21 cellular contexts compared by ENCODE assay signal in the genomic region with DNA sequence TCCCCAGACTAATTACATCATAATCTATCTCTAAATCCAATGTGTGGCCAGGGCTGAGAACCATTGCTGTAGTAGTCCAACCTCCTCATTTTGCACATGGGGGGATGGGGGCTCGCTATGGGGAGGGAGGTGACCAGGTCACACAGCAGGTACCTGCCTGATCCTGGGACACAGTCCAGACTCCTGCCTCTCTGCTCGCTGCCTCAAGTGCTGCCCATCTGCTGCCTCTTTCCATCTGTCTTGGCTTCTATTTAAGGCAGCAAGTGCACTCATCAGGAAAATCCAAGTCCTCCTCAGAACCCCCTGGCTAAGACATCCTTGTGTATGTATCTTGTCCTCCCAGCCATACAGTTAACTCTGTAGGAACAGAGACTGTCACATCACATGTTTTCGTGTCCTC. TPM values are rescaled to one million over a fixed set of nuclear protein-coding genes. Genes with fewer than 3 reads are reported as not detected.
"Had no signal": no experiment of that assay in that cellular context is flagged by ENCODE, and none has a peak within 500 bp of the region (broad histone marks: within the 10 kb centered on the region; RNA-seq: fewer than 3 reads in every experiment).

No MANE protein-coding gene starts in this region.

- DNase-seq: colonic mucosa; dermis blood vessel endothelial cell; esophagus squamous epithelium; foreskin fibroblast; left colon; left ventricle myocardium superior; mesenchymal stem cell; midbrain; nephron progenitor cell; posterior cingulate gyrus; stimulated activated CD4-positive, alpha-beta T cell treated with anti-CD3 and anti-CD28 coated beads, Interleukin-12 subunit alpha, Interleukin-12 subunit beta, amount 100 ng/mL, for 4 hours; stimulated activated naive CD8-positive, alpha-beta T cell treated with anti-CD3 and anti-CD28 coated beads, Interleukin-15, Interleukin-2, amounts not matched to agents 100 U/mL and 50 U/mL, for 24 hours; thyroid gland; upper lobe of left lung; uterus had no signal

- H3K9me3 ChIP-seq: colonic mucosa, esophagus squamous epithelium, neutrophil, suprapubic skin, thyroid gland, upper lobe of left lung, uterus had no signal

- H3K27ac ChIP-seq: colonic mucosa, esophagus squamous epithelium, gastroesophageal sphincter, hepatocyte, neutrophil, suprapubic skin, thyroid gland, upper lobe of left lung, uterus had no signal

- H3K4me3 ChIP-seq: colonic mucosa, esophagus squamous epithelium, gastroesophageal sphincter, hepatocyte, lung, suprapubic skin, thyroid gland, upper lobe of left lung, uterus had no signal

- H3K4me1 ChIP-seq: colonic mucosa, esophagus squamous epithelium, gastroesophageal sphincter, suprapubic skin, upper lobe of left lung, uterus had no signal

- H3K36me3 ChIP-seq: colonic mucosa, esophagus squamous epithelium, gastroesophageal sphincter, neutrophil, suprapubic skin, thyroid gland, upper lobe of left lung, uterus had no signal

RNA-seq across cellular contexts. Expression of gene FRRS1L, which starts 57.7 kb away (rescaled TPM):
- total RNA-seq: pulmonary artery endothelial cell had no signal
